8 cellular contexts compared by ENCODE assay signal in the genomic region with DNA sequence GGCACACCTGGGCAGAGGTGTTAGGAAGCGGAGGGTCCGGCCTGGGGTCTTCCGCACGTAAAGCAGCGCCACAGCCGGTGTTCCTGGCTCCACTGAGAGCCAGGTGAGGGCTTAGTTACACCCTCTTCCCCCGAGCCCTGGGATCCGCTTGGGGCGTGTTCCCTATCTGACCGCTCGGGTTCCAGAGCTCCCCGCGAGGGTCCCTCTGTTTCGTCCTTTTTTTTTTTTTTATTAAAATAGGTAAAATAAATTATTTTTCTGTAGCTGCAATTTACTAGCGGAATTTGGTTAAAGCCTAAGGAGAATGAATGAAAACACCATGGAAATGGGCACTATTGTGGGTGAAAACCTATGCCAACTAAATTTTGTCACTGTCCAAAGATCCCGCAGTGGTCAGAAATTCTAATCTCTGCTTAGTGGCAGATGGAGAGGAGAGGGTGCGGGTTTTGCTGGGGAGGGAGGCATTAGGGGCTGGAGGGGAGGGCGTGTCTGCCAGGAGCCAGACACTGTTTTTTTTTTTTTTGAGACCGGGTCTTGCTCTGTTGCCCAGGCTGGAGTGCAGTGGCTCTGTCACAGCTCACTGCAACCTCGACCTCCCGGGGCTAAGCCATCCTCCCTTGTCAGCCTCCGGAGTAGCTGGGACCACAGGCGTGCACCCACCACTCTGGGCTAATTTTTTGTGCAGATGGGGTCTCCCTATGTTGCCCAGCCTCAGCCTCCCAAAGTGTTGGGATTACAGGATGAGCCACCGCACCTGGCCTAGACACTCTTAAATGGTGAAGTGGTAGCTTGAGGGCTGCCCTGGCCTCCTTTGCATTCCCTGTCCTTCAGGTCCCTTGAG. TPM values are rescaled to one million over a fixed set of nuclear protein-coding genes. Genes with fewer than 3 reads are reported as not detected.
DNase-seq lines count a peak whose midpoint lies in the region; ATAC-seq and TF ChIP-seq lines count a peak whose summit lies in the region.

No MANE protein-coding gene starts in this region.

- H3K9me3 ChIP-seq in BE2C: no peaks in the 10 kb centered on the region

- no peaks in the 10 kb centered on the region for H3K36me3 ChIP-seq in BE2C

- H3K4me3 Mint-ChIP-seq in mesothelial cell of epicardium: peak overlapping the region; percentile 85

- H3K27ac Mint-ChIP-seq in mesothelial cell of epicardium: peak overlapping the region; percentile 95

- H3K4me1 ChIP-seq in BE2C: no peaks in the 10 kb centered on the region

- TF ChIP-seq EP300 in Ishikawa (IDR thresholded peaks at IDR 0.05; ENCODE audit: borderline replicate concordance): no peak

- peak overlapping the region; percentile 75 for H3K4me3 ChIP-seq in BE2C (ENCODE audit: low read depth, low read length)

- DNase-seq in BE2C: no peak
- peak; percentile 15 for DNase-seq in cerebellar cortex (ENCODE audit: low spot score)
- no peak for DNase-seq in mesothelial cell of epicardium (ENCODE audit: low spot score in 2 of 2, unreplicated experiment in 2 of 2)
- no peak for DNase-seq in H4 (ENCODE audit: low spot score)
- no peak for DNase-seq in epidermal melanocyte (ENCODE audit: insufficient read length, low spot score)

- H3K27me3 ChIP-seq in BE2C: no peaks in the 10 kb centered on the region

- no peaks in the 10 kb centered on the region for H3K27me3 Mint-ChIP-seq in mesothelial cell of epicardium (ENCODE audit: low read depth)

- H3K9me3 Mint-ChIP-seq in mesothelial cell of epicardium: no peaks in the 10 kb centered on the region

- TF ChIP-seq CTCF in BE2C (IDR thresholded peaks at IDR 0.05; ENCODE audit: low read depth, low read length): no peak
- no peak for TF ChIP-seq CTCF in mesothelial cell of epicardium (IDR thresholded peaks at IDR 0.05; ENCODE audit: unreplicated experiment)

- H3K36me3 Mint-ChIP-seq in mesothelial cell of epicardium: peaks cover 10% of the 10 kb centered on the region

- ATAC-seq in GM21360 (IDR thresholded peaks at IDR 0.05; ENCODE audit: unreplicated experiment) (peak; percentile 7), HG03565 (IDR thresholded peaks at IDR 0.05; ENCODE audit: unreplicated experiment) (no peak)

- peaks cover 9% of the 10 kb centered on the region for H3K4me1 Mint-ChIP-seq in mesothelial cell of epicardium

- no peak for TF ChIP-seq RAD21 in Ishikawa (IDR thresholded peaks at IDR 0.05; ENCODE audit: low read depth)

TF ChIP-seq in Ishikawa, 13 proteins besides CTCF, POLR2A, EP300 and RAD21:
- TF ChIP-seq, protein P1, sequence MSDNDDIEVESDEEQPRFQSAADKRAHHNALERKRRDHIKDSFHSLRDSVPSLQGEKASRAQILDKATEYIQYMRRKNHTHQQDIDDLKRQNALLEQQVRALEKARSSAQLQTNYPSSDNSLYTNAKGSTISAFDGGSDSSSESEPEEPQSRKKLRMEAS (IDR thresholded peaks at IDR 0.05): no peak
- TF ChIP-seq EGR1 (IDR thresholded peaks at IDR 0.05) (no peak), ZBTB7A (IDR thresholded peaks at IDR 0.05; ENCODE audit: low read depth) (peak; percentile 59; the same call in 1 of the 2 replicates), TAF1 (IDR thresholded peaks at IDR 0.05; ENCODE audit: low read depth) (no peak), TEAD4 (IDR thresholded peaks at IDR 0.05) (no peak)
TF ChIP-seq in Ishikawa: peak in this region for 1.

RNA-seq across cellular contexts. Expression of a gene that starts 0.8 kb away (rescaled TPM):
- 21.1 TPM for polyA plus RNA-seq in BE2C (2012; ENCODE audit: insufficient read depth, insufficient read length, low read depth)
- total RNA-seq in mesothelial cell of epicardium: 20.6 to 24.7 TPM (median 21.7 TPM) in 3 replicates
- total RNA-seq in H4 (2014; rRNA removed; shearing (Covaris generic)): 23.2 and 25.2 TPM in 2 replicates
